In the genomic region with DNA sequence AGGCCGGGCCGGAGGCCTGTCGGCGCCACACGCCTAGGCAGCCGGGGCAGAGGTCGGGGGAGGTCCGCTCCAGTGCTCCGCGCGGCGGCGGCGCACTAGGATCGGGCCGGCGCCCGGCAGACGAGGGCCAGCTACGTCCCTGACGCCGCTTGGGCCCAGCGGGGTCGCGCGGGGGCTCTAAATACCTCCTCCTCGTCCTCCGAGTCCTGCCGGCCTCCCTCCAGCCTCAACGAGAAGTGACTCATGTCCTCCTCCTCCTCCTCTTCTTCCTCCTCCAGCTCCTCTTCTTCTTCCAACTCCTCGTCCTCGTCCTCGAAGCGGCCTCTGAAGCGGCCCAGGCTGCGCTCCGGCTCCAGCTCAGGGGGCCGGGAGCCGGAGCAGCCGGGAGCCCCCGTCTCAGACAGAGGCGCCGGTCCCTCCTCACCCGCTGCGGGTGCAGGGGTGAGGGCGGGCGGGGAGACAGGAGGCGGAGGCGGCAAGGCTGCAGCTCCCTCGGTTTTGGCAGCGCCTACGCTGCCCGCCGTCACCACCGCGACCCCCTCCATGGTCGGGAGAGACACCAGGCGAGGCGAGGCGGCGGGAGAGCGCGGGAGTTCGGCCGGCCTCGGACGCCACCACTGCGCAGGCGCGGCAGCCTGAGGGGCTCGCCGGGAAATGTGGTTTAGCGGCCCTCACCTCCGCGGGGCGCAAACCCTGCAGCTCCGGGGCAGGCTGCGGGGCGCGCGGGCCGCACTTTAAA, we compare ENCODE assay signal across 8 cellular contexts. TPM values are rescaled to one million over a fixed set of nuclear protein-coding genes. Genes with fewer than 3 reads are reported as not detected.
DNase-seq lines count a peak whose midpoint lies in the region; ATAC-seq and TF ChIP-seq lines count a peak whose summit lies in the region.

Gene PCGF6, minus strand, starts transcription at position 619 of the 739 bp plus-strand sequence. Its CDS starts 74 bp downstream, at position 545.

- peak within 1 kb of the TSS; percentile 75 for H3K27ac ChIP-seq in AG04450 (ENCODE audit: low read depth, low read length)

- CTCF ChIA-PET in AG04450 (lab: Charles Lee) = interaction anchor here (1.1 kb wide), 1 partner anchor 17 kb away, joined by 3 read pairs; no protein-coding TSS in a partner anchor
- CTCF ChIA-PET in activated CD4-positive, alpha-beta T cell treated with anti-CD3 and anti-CD28 coated beads for 36 hours (lab: Charles Lee) = interaction anchor here (1.0 kb wide), 1 partner anchor 25 kb away, joined by 3 read pairs; no protein-coding TSS in a partner anchor

- peaks cover 9% of the 10 kb centered on the region for H3K4me1 Mint-ChIP-seq in activated CD4-positive, alpha-beta T cell treated with anti-CD3 and anti-CD28 coated beads for 36 hours

- H3K27me3 ChIP-seq in AG04450 (ENCODE audit: control insufficient read depth, insufficient read depth, low read length) = no peaks in the 10 kb centered on the region

- H3K36me3 Mint-ChIP-seq in activated CD4-positive, alpha-beta T cell treated with anti-CD3 and anti-CD28 coated beads for 36 hours (ENCODE audit: low read depth) = peaks cover 10% of the 10 kb centered on the region

- H3K27me3 Mint-ChIP-seq in activated CD4-positive, alpha-beta T cell treated with anti-CD3 and anti-CD28 coated beads for 36 hours = no peaks in the 10 kb centered on the region

- H3K4me3 ChIP-seq in AG04450 (ENCODE audit: low read depth, low read length) (peak within 1 kb of the TSS; percentile 72), choroid plexus epithelial cell (ENCODE audit: low read depth, low read length) (peak within 1 kb of the TSS; percentile 74)

- H3K4me3 Mint-ChIP-seq in activated CD4-positive, alpha-beta T cell treated with anti-CD3 and anti-CD28 coated beads for 36 hours = peak within 1 kb of the TSS; percentile 86

- no peaks in the 10 kb centered on the region for H3K9me3 Mint-ChIP-seq in activated CD4-positive, alpha-beta T cell treated with anti-CD3 and anti-CD28 coated beads for 36 hours (ENCODE audit: low read depth)

- no peaks in the 10 kb centered on the region for H3K9me3 ChIP-seq in AG04450 (ENCODE audit: control insufficient read depth, insufficient read depth, low read length)

- POLR2A ChIA-PET in AG04450 (lab: Yijun Ruan, JAX) = interaction anchor here (0.6 to 0.7 kb wide), 3 partner anchors 14 to 1237 kb away, joined by 3 read pairs; no protein-coding TSS in a partner anchor
- POLR2A ChIA-PET in activated CD4-positive, alpha-beta T cell treated with anti-CD3 and anti-CD28 coated beads for 36 hours (lab: Charles Lee) = interaction anchor here (0.5 to 1.0 kb wide), 2 partner anchors 9 to 159 kb away, joined by 3 to 4 read pairs; no protein-coding TSS in a partner anchor

- intact Hi-C loops in activated CD4-positive, alpha-beta T cell treated with anti-CD3 and anti-CD28 coated beads for 36 hours (cut with DNase I, micrococcal nuclease) = loop anchor here (1.0 to 5.0 kb wide), 6 partner anchors 17 to 498 kb away; partner anchors contain the start of genes ATP5MK (in 2 of the 2), PDCD11 (in 2 of the 2), TAF5 (in 2 of the 2) and BORCS7 (in 1 of the 2)

- H3K27ac Mint-ChIP-seq in activated CD4-positive, alpha-beta T cell treated with anti-CD3 and anti-CD28 coated beads for 36 hours = peak within 1 kb of the TSS; percentile 84

- TF ChIP-seq CTCF in AG04450 (IDR thresholded peaks at IDR 0.05; ENCODE audit: low read depth, low read length) (peak; percentile 3; the same call in 1 of the 2 replicates), choroid plexus epithelial cell (conservative IDR thresholded peaks at IDR 0.05; ENCODE audit: low read depth, low read length) (no peak)

- ATAC-seq in GM18861 (IDR thresholded peaks at IDR 0.05; ENCODE audit: unreplicated experiment) (peak; percentile 76), HG03097 (IDR thresholded peaks at IDR 0.05; ENCODE audit: low FRiP score, unreplicated experiment) (peak; percentile 85)
- peak; percentile 86 for ATAC-seq in activated CD4-positive, alpha-beta T cell treated with anti-CD3 and anti-CD28 coated beads for 36 hours

- DNase-seq in AG04450 (ENCODE audit: low read depth, low spot score) (peak; percentile 34), NCI-H446 treated with DMSO at 0.1 percent for 48 hours (lab: John Stamatoyannopoulos, UW) (peak; percentile 64), choroid plexus epithelial cell (ENCODE audit: low read depth) (peak; percentile 78), kidney tubule cell (ENCODE audit: low spot score) (peak; percentile 83)
- DNase-seq in activated CD4-positive, alpha-beta T cell treated with anti-CD3 and anti-CD28 coated beads for 36 hours = peak; percentile 83
- DNase-seq in stimulated activated CD4-positive, alpha-beta T cell treated with anti-CD3 and anti-CD28 coated beads, Interleukin-1b, Interleukin-23, amount 100 ng/mL, for 1 hour (ENCODE audit: low read depth in 2 of 2) = peak; percentile 20 to 49

RNA-seq across cellular contexts. Expression of gene PCGF6, which starts in this region (rescaled TPM):
- 6.9 and 9.9 TPM in 2 replicates for polyA plus RNA-seq in AG04450 (2011; rRNA removed)
- 3.5 and 3.9 TPM in 2 replicates for polyA minus RNA-seq in AG04450 (2011; rRNA and poly(A)+ RNA removed)
- 10 to 100 TPM; 10.4 to 14.8 TPM for total RNA-seq in activated CD4-positive, alpha-beta T cell treated with anti-CD3 and anti-CD28 coated beads for 36 hours

Comparison
In these comparisons a context has a peak if more than half of its experiments do, and no peak if none do; other contexts are left out.
1. Peak in every context shown above with its lines: DNase-seq, ATAC-seq, H3K4me3 ChIP-seq and H3K27ac ChIP-seq.